Comparison of ENCODE assay signal across 8 cellular contexts in the genomic region with DNA sequence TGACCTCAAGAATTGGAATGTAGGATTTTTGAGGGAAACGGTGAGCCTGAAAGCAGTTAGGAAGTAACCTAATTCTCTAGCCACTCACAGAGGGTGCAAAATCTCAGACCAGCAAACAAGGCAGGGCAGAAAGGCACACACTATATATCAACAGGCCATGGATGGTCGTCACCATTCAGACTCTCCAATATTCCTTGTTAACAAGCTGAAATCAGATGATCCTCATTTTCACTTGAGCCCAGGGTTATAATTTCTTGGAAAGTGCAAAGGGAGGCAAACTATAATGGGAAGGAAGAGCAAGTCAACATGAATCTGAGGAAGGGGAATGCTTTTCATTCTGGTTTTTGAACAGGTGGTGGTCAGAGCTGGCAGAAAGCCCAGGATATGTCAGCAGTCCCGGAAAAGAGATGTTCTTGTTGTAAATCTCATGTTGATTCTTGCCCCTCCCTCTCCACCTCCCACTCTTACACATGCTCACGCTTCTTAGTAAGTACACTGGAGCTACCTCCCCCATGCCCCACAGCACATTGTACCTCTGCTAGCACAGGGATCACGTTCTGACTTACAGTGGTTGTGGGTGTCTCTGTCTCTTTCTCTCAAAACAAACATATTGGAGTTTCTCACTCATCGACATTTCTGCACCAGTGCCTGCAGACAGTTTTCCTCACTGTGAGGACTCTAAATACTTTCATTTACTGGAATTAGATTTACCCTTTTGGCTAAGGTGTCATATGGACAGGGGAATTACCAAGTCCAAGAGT.
DNase-seq lines count a peak whose midpoint lies in the region; ATAC-seq, FAIRE-seq and TF ChIP-seq lines count a peak whose summit lies in the region.

No MANE protein-coding gene starts in this region.

- no peak overlapping the region for H3K4me3 ChIP-seq in cardiac muscle cell

- peaks cover 22% of the 10 kb centered on the region for H3K9me3 Mint-ChIP-seq in activated CD4-positive, alpha-beta T cell treated with anti-CD3 and anti-CD28 coated beads, Interleukin-2, amount 10 ng/mL, durations not matched to agents 7 days and 5 days

- POLR2A ChIA-PET in activated CD4-positive, alpha-beta T cell treated with anti-CD3 and anti-CD28 coated beads, Interleukin-2, amount 10 ng/mL, durations not matched to agents 7 days and 5 days (lab: Charles Lee), result interaction anchor here (0.7 kb wide), 1 partner anchor 15 kb away, joined by 3 read pairs; no protein-coding TSS in a partner anchor

- DNase-seq in NCI-H2029 (lab: John Stamatoyannopoulos, UW), result peak; percentile 14
- DNase-seq in activated CD4-positive, alpha-beta T cell treated with anti-CD3 and anti-CD28 coated beads, Interleukin-2, amount 10 ng/mL, durations not matched to agents 7 days and 5 days, result peak; percentile 30
- peak; percentile 78 to 82 for DNase-seq in cardiac muscle cell (ENCODE audit: low read depth in 1 of 2, low spot score in 1 of 2)
- peak; percentile 33 for DNase-seq in stimulated activated CD4-positive, alpha-beta T cell treated with anti-CD3 and anti-CD28 coated beads, Interleukin-4, amount 100 ng/mL, for 1 hour
- no peak for DNase-seq in H54 (ENCODE audit: insufficient read length, low spot score)

- H3K36me3 Mint-ChIP-seq in activated CD4-positive, alpha-beta T cell treated with anti-CD3 and anti-CD28 coated beads, Interleukin-2, amount 10 ng/mL, durations not matched to agents 7 days and 5 days (ENCODE audit: low read depth), result peaks cover 32% of the 10 kb centered on the region

- no peaks in the 10 kb centered on the region for H3K27me3 ChIP-seq in cardiac muscle cell

- H3K4me1 Mint-ChIP-seq in activated CD4-positive, alpha-beta T cell treated with anti-CD3 and anti-CD28 coated beads, Interleukin-2, amount 10 ng/mL, durations not matched to agents 7 days and 5 days, result peaks cover 64% of the 10 kb centered on the region

- H3K4me1 ChIP-seq in cardiac muscle cell (ENCODE audit: low read depth), result peaks cover 36% of the 10 kb centered on the region

- no peaks in the 10 kb centered on the region for H3K36me3 ChIP-seq in cardiac muscle cell

- H3K4me3 Mint-ChIP-seq in activated CD4-positive, alpha-beta T cell treated with anti-CD3 and anti-CD28 coated beads, Interleukin-2, amount 10 ng/mL, durations not matched to agents 7 days and 5 days, result no peak overlapping the region

- peak overlapping the region; percentile 90 for H3K27ac ChIP-seq in cardiac muscle cell

- H3K9me3 ChIP-seq in cardiac muscle cell (ENCODE audit: low read depth), result no peaks in the 10 kb centered on the region

- no peak for TF ChIP-seq POLR2A in H54 (IDR thresholded peaks at IDR 0.05; ENCODE audit: low read depth, low read length)

- TF ChIP-seq CTCF in cardiac muscle cell (IDR thresholded peaks at IDR 0.05; ENCODE audit: low read depth, low read length), result no peak

- CTCF ChIA-PET in activated CD4-positive, alpha-beta T cell treated with anti-CD3 and anti-CD28 coated beads, Interleukin-2, amount 10 ng/mL, durations not matched to agents 7 days and 5 days (lab: Charles Lee), result interaction anchor here (1.2 to 2.2 kb wide), 3 partner anchors 11 to 27 kb away, joined by 3 to 6 read pairs (median 4); no protein-coding TSS in a partner anchor

- FAIRE-seq in H54 (lab: Jason Lieb, UNC), result no peak

- H3K27me3 Mint-ChIP-seq in activated CD4-positive, alpha-beta T cell treated with anti-CD3 and anti-CD28 coated beads, Interleukin-2, amount 10 ng/mL, durations not matched to agents 7 days and 5 days, result no peaks in the 10 kb centered on the region

- H3K27ac Mint-ChIP-seq in activated CD4-positive, alpha-beta T cell treated with anti-CD3 and anti-CD28 coated beads, Interleukin-2, amount 10 ng/mL, durations not matched to agents 7 days and 5 days, result peak overlapping the region; percentile 83

- peak; percentile 75 for ATAC-seq in GM18511 (IDR thresholded peaks at IDR 0.05; ENCODE audit: unreplicated experiment)
- peak; percentile 54 for ATAC-seq in HG02870 (IDR thresholded peaks at IDR 0.05; ENCODE audit: unreplicated experiment)
- no peak for ATAC-seq in GM18873 (IDR thresholded peaks at IDR 0.05; ENCODE audit: low FRiP score, unreplicated experiment)
